ENCODE assay signal across 2 cellular contexts in the genomic region with DNA sequence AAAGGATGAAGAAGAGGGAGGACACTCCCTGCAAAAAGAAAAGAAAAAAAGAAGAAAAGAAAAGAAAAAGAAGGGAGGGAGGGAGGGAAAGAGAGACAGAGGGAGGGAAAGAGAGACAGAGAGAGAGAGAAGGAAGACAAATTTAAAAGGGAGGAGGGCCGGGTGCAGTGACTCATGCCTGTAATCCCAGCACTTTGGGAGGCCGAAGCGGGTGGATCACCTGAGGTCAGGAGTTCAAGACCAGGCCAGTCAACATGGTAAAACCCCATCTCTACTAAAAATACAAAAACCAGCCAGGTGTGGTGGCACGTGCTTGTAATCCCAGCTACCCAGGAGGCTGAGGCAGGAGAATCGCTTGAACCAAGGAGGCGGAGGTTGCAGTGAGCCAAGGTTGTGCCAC.
A peak's percentile ranks its signal among the peaks of the same experiment; 100 is the strongest.
TF ChIP-seq lines count a peak whose summit lies in the region.

No MANE protein-coding gene starts in this region.

TF ChIP-seq in HCT116, 20 proteins besides CTCF, POLR2A, EP300 and RAD21:
- TF ChIP-seq FOSL1 (IDR thresholded peaks at IDR 0.05; ENCODE audit: low read depth) = peak; percentile 37; the same call in 1 of the 2 replicates
- peak; percentile 22; the same call in 1 of the 2 replicates for TF ChIP-seq JUND (IDR thresholded peaks at IDR 0.05)
TF ChIP-seq in HCT116: peak in this region for 2; not testable (repeated sequence) for 18.

TF ChIP-seq in HepG2, 621 proteins besides CTCF, POLR2A, EP300 and RAD21:
- TF ChIP-seq, protein P1, sequence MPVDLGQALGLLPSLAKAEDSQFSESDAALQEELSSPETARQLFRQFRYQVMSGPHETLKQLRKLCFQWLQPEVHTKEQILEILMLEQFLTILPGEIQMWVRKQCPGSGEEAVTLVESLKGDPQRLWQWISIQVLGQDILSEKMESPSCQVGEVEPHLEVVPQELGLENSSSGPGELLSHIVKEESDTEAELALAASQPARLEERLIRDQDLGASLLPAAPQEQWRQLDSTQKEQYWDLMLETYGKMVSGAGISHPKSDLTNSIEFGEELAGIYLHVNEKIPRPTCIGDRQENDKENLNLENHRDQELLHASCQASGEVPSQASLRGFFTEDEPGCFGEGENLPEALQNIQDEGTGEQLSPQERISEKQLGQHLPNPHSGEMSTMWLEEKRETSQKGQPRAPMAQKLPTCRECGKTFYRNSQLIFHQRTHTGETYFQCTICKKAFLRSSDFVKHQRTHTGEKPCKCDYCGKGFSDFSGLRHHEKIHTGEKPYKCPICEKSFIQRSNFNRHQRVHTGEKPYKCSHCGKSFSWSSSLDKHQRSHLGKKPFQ (CRISPR knock-in tag; IDR thresholded peaks at IDR 0.05; ENCODE audit: insufficient replicate concordance) = peak; percentile 33
- peak; percentile 52 for TF ChIP-seq RARA (CRISPR knock-in tag; IDR thresholded peaks at IDR 0.05)
- TF ChIP-seq FOSL2 (CRISPR knock-in tag; IDR thresholded peaks at IDR 0.05) = 0 out of 2 replicates have a peak, but pooled peaks have one; percentile 32
TF ChIP-seq in HepG2: peak in this region for 3; not testable (repeated sequence) for 618.
